Comparison of ENCODE assay signal across 8 cellular contexts in genomic region chrX:113634565-113634964, GRCh38.
"Had no signal": no experiment of that assay in that cellular context is flagged by ENCODE, and none has a peak within 500 bp of the region (broad histone marks: within the 10 kb centered on the region; RNA-seq: fewer than 3 reads in every experiment).

No MANE protein-coding gene starts in this region.

- ATAC-seq: GM12878 had no signal

- FAIRE-seq: G401.6, GM12878, GM12891, GM12892, GM18507, GM19239 had no signal

- DNase-seq: GDM1, GF-D8 had no signal

- H3K4me3 ChIP-seq: GM12878 had no signal
